Comparison of ENCODE assay signal across 8 cellular contexts in genomic region chr3:120908030-120908802, GRCh38. TPM values are rescaled to one million over a fixed set of nuclear protein-coding genes. Genes with fewer than 3 reads are reported as not detected.
DNase-seq lines count a peak whose midpoint lies in the region; ATAC-seq lines count a peak whose summit lies in the region.

TSS of gene STXBP5L (plus strand) at chr3:120908205. CDS start at chr3:120909579, 1,374 bp downstream.

- peaks cover 46% of the 10 kb centered on the region for H3K27me3 Mint-ChIP-seq in activated CD4-positive, alpha-beta T cell treated with anti-CD3 and anti-CD28 coated beads for 36 hours

- peak; percentile 41 for DNase-seq in activated naive CD4-positive, alpha-beta T cell treated with Interleukin-2 at 50 U/mL for 16 hours
- DNase-seq in activated naive CD4-positive, alpha-beta T cell (lab: John Stamatoyannopoulos, UW): no peak
- DNase-seq in NCI-H1048 (lab: John Stamatoyannopoulos, UW) (peak; percentile 84), mesenteric fat pad (ENCODE audit: low spot score) (peak; percentile 91)
- DNase-seq in activated CD4-positive, alpha-beta T cell treated with anti-CD3 and anti-CD28 coated beads for 36 hours: peak; percentile 83
- DNase-seq in stimulated activated CD8-positive, alpha-beta memory T cell treated with anti-CD3 and anti-CD28 coated beads, Interleukin-15, amount 100 ng/mL, for 48 hours (ENCODE audit: low read depth in 2 of 2): peak; percentile 50 to 58

- no peaks in the 10 kb centered on the region for H3K36me3 ChIP-seq in endocrine pancreas (ENCODE audit: control insufficient read depth, insufficient read depth, low read length)

- peak; percentile 95 for ATAC-seq in HG02610 (IDR thresholded peaks at IDR 0.05; ENCODE audit: unreplicated experiment)
- peak; percentile 97 for ATAC-seq in activated CD4-positive, alpha-beta T cell treated with anti-CD3 and anti-CD28 coated beads for 36 hours

- peak within 1 kb of the TSS; percentile 84 for H3K9ac ChIP-seq in endocrine pancreas (ENCODE audit: control insufficient read depth, insufficient read depth, low read length)

- intact Hi-C loops in activated CD4-positive, alpha-beta T cell treated with anti-CD3 and anti-CD28 coated beads for 36 hours (cut with DNase I, micrococcal nuclease): loop anchor here in 1 of 2 experiments (1.0 to 5.0 kb wide), 3 partner anchors 166 to 561 kb away; partner anchors contain the start of genes GTF2E1, LRRC58, NDUFB4 and RABL3

- H3K4me1 Mint-ChIP-seq in activated CD4-positive, alpha-beta T cell treated with anti-CD3 and anti-CD28 coated beads for 36 hours: peaks cover 16% of the 10 kb centered on the region

- H3K4me3 ChIP-seq in endocrine pancreas (ENCODE audit: control insufficient read depth, insufficient read depth, low read length): peak within 1 kb of the TSS; percentile 99

- H3K9me3 ChIP-seq in endocrine pancreas (ENCODE audit: control insufficient read depth, low read length): no peaks in the 10 kb centered on the region

- H3K27ac Mint-ChIP-seq in activated CD4-positive, alpha-beta T cell treated with anti-CD3 and anti-CD28 coated beads for 36 hours: no peak within 1 kb of the TSS

- CTCF ChIA-PET in activated CD4-positive, alpha-beta T cell treated with anti-CD3 and anti-CD28 coated beads for 36 hours (lab: Charles Lee): no interaction called here

- H3K4me3 Mint-ChIP-seq in activated CD4-positive, alpha-beta T cell treated with anti-CD3 and anti-CD28 coated beads for 36 hours: peak within 1 kb of the TSS; percentile 69

- peaks cover 4% of the 10 kb centered on the region for H3K4me1 ChIP-seq in endocrine pancreas (ENCODE audit: control insufficient read depth, insufficient read depth, low read length)

- POLR2A ChIA-PET in activated CD4-positive, alpha-beta T cell treated with anti-CD3 and anti-CD28 coated beads for 36 hours (lab: Charles Lee): no interaction called here

- no peaks in the 10 kb centered on the region for H3K27me3 ChIP-seq in endocrine pancreas (ENCODE audit: control insufficient read depth, insufficient read depth, low read length)

- H3K36me3 Mint-ChIP-seq in activated CD4-positive, alpha-beta T cell treated with anti-CD3 and anti-CD28 coated beads for 36 hours (ENCODE audit: low read depth): peaks cover 1% of the 10 kb centered on the region

- no peaks in the 10 kb centered on the region for H3K9me3 Mint-ChIP-seq in activated CD4-positive, alpha-beta T cell treated with anti-CD3 and anti-CD28 coated beads for 36 hours (ENCODE audit: low read depth)

RNA-seq across cellular contexts. Expression of gene STXBP5L, which starts in this region (rescaled TPM):
- not detected for total RNA-seq in activated CD4-positive, alpha-beta T cell treated with anti-CD3 and anti-CD28 coated beads for 36 hours
- not detected for total RNA-seq in mesenteric fat pad

Comparison
In these comparisons a context has a peak if more than half of its experiments do, and no peak if none do; other contexts are left out.
1. DNase-seq: peak in activated naive CD4-positive, alpha-beta T cell treated with Interleukin-2 at 50 U/mL for 16 hours (single experiment), NCI-H1048 (single experiment) and stimulated activated CD8-positive, alpha-beta memory T cell treated with anti-CD3 and anti-CD28 coated beads, Interleukin-15, amount 100 ng/mL, for 48 hours (2 of 2); none in activated naive CD4-positive, alpha-beta T cell (0 of 4).
2. Peak in DNase-seq and ATAC-seq in activated CD4-positive, alpha-beta T cell treated with anti-CD3 and anti-CD28 coated beads for 36 hours; RNA of the gene not detected or under 1 TPM.
3. Peak in DNase-seq in mesenteric fat pad; RNA of the gene not detected or under 1 TPM.